1 cellular context compared by ENCODE assay signal in the genomic region with DNA sequence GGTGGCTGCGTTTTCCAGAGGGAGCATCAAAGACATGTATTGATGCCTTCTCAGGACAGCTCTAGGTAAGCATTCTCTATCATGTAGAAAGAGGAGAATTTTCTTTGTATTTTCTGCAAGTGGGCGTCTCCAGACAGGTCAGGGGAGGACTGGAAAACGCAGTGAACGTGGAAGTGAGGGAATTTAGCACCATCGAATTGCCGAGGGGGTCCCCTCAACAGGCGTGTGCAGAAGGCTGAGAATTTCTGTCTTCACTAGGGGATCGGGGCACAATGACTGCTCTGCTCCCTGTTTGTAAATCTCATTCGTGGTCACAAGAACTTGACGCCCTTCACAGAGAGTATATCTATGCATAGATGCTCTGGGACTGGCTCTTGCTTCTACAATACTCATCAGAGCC.
TF ChIP-seq lines count a peak whose summit lies in the region.

No MANE protein-coding gene starts in this region.

TF ChIP-seq in H1, 55 proteins besides CTCF, POLR2A, EP300 and RAD21 (continued from another document):
- TF ChIP-seq TEAD4 (IDR thresholded peaks at IDR 0.05; ENCODE audit: low read depth, low read length), result no peak
- TF ChIP-seq POLR2AphosphoS5 (IDR thresholded peaks at IDR 0.05; ENCODE audit: low read depth, low read length), result no peak
- no peak for TF ChIP-seq PHF8 (conservative IDR thresholded peaks at IDR 0.05; ENCODE audit: low read depth, low read length)
- TF ChIP-seq POU5F1 (IDR thresholded peaks at IDR 0.05; ENCODE audit: low read depth, low read length), result no peak
